In the genomic region with DNA sequence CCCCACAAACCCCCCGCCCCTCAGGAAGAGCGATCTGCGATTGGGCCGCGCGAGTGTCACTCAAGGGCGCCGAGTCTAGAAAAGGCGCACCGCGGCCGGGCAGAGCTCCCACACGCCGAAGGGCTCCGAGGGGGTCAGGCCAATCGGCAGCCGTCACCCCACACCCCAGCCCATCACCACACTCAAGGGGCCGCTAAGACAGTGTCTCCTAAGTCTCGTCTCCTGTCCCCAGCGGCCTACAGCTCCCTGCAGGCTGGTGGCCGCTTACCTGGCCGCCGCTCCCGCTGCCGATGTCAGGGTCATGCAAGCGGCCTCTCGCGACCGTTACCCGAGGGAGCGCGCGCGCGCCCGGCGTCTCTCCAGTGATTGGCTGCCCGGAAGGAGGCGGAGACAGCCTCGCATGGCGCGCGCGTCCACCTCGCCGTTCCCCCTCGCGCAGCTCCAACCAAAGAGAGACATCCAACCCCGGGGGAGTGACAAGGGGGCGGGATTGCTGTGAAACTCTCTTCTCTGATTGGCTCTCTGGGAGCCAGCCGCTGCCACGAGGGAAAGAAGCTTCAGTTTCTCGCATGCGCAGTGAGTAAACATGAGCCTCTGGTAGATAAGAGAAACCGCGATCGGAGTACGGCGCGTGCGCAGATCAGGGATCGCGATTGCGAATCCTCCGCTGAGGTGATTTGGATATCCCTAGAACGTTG, we compare ENCODE assay signal across 8 cellular contexts. TPM values are rescaled to one million over a fixed set of nuclear protein-coding genes. Genes with fewer than 3 reads are reported as not detected.
DNase-seq lines count a peak whose midpoint lies in the region; ATAC-seq lines count a peak whose summit lies in the region.

TSS of gene MPHOSPH9 (minus strand) at position 335 of the 698 bp plus-strand sequence. CDS start 2,777 bp downstream, outside the sequence.
TSS of gene MTRFR (plus strand) at position 630 of the 698 bp plus-strand sequence. CDS start 20,239 bp downstream, outside the sequence.

- H4K20me1 ChIP-seq in BLaER1 treated with 17β-estradiol and CSF1 and Interleukin-3, amounts not matched to agents 10 nM and 100 nM: peaks cover 3 to 26% (median 18%) of the 10 kb centered on the region in 11 experiments; a peak in 17 of 22 replicates

- no peaks in the 10 kb centered on the region for H3K27me3 ChIP-seq in BLaER1 treated with 17β-estradiol and CSF1 and Interleukin-3, amounts not matched to agents 10 nM and 100 nM

- H3K9me3 ChIP-seq in BLaER1 treated with 17β-estradiol and CSF1 and Interleukin-3, amounts not matched to agents 10 nM and 100 nM (replicated peaks in 1 of 11): no peaks in the 10 kb centered on the region

- peak within 1 kb of the TSS; percentile 58 to 90 (median 88) for H3K27ac ChIP-seq in BLaER1 treated with 17β-estradiol and CSF1 and Interleukin-3, amounts not matched to agents 10 nM and 100 nM

- DNase-seq in NCI-H748 (lab: John Stamatoyannopoulos, UW; ENCODE audit: unreplicated experiment) (peak; percentile 99), dedifferentiated amniotic fluid mesenchymal stem cell (ENCODE audit: extremely low spot score) (peak; percentile 100), left lobe of liver (ENCODE audit: low spot score) (peak; percentile 99)
- peak; percentile 98 for DNase-seq in activated CD4-positive, alpha-beta T cell treated with anti-CD3 and anti-CD28 coated beads, Interleukin-2, amount 50 U/mL, for 1 hour
- peak; percentile 98 for DNase-seq in stimulated activated CD4-positive, alpha-beta T cell treated with anti-CD3 and anti-CD28 coated beads, Interleukin-2, amount 100 ng/mL, for 4 hours (ENCODE audit: low read depth)

- peaks cover 0 to 13% (median under 1%) of the 10 kb centered on the region in 11 experiments; a peak in 8 of 22 replicates for H3K36me3 ChIP-seq in BLaER1 treated with 17β-estradiol and CSF1 and Interleukin-3, amounts not matched to agents 10 nM and 100 nM

- peak within 1 kb of the TSS; percentile 95 to 100 (median 97) for H3K4me2 ChIP-seq in BLaER1 treated with 17β-estradiol and CSF1 and Interleukin-3, amounts not matched to agents 10 nM and 100 nM

- H3K4me1 ChIP-seq in BLaER1 treated with 17β-estradiol and CSF1 and Interleukin-3, amounts not matched to agents 10 nM and 100 nM: peaks cover 79 to 85% (median 83%) of the 10 kb centered on the region in 10 experiments

- H3K4me3 ChIP-seq in BLaER1 treated with 17β-estradiol and CSF1 and Interleukin-3, amounts not matched to agents 10 nM and 100 nM: peak within 1 kb of the TSS; percentile 79 to 97 (median 86)

- peak within 1 kb of the TSS; percentile 85 to 91 (median 90) for H3K9ac ChIP-seq in BLaER1 treated with 17β-estradiol and CSF1 and Interleukin-3, amounts not matched to agents 10 nM and 100 nM

- peak; percentile 76 for ATAC-seq in GM19351 (IDR thresholded peaks at IDR 0.05; ENCODE audit: unreplicated experiment)
- ATAC-seq in HG03521 (IDR thresholded peaks at IDR 0.05; ENCODE audit: unreplicated experiment): peak; percentile 86
- ATAC-seq in left lobe of liver: peak; percentile 92

RNA-seq across cellular contexts. Expression of gene MPHOSPH9, which starts in this region (rescaled TPM):
- total RNA-seq in left lobe of liver: 22.2 TPM

RNA-seq across cellular contexts. Expression of gene MTRFR, which starts in this region (rescaled TPM):
- total RNA-seq in left lobe of liver: 7.4 TPM

Comparison
In these comparisons a context has a peak if more than half of its experiments do, and no peak if none do; other contexts are left out.
1. Peak in every context shown above with its lines: DNase-seq, ATAC-seq, H3K4me3 ChIP-seq and H3K27ac ChIP-seq.